In genomic region chr2:232334885-232335205, GRCh38 we compare ENCODE assay signal across 10 cellular contexts. TPM values are rescaled to one million over a fixed set of nuclear protein-coding genes. Genes with fewer than 3 reads are reported as not detected.
A peak's percentile ranks its signal among the peaks of the same experiment; 100 is the strongest.
DNase-seq lines count a peak whose midpoint lies in the region; ATAC-seq and TF ChIP-seq lines count a peak whose summit lies in the region.
"Not testable (repeated sequence)": the region's sequence is repeated elsewhere in the genome, so short reads cannot be mapped to it uniquely, and the experiment has no call there.
"Had no signal": no experiment of that assay in that cellular context is flagged by ENCODE, and none has a peak within 500 bp of the region (broad histone marks: within the 10 kb centered on the region; RNA-seq: fewer than 3 reads in every experiment).

No MANE protein-coding gene starts in this region.

- CTCF ChIA-PET in activated CD8-positive, alpha-beta memory T cell treated with anti-CD3 and anti-CD28 coated beads, Interleukin-2, amount 10 ng/mL, durations not matched to agents 7 days and 5 days (lab: Charles Lee), result interaction anchor here (1.1 to 3.7 kb wide), 5 partner anchors 13 to 104 kb away, joined by 3 to 16 read pairs (median 7); no protein-coding TSS in a partner anchor

- H3K36me3 Mint-ChIP-seq in activated CD8-positive, alpha-beta memory T cell treated with anti-CD3 and anti-CD28 coated beads, Interleukin-2, amount 10 ng/mL, durations not matched to agents 7 days and 5 days, result not testable (repeated sequence)

- not testable (repeated sequence) for H3K27ac ChIP-seq in upper lobe of right lung

- not testable (repeated sequence) for H3K4me1 Mint-ChIP-seq in activated CD8-positive, alpha-beta memory T cell treated with anti-CD3 and anti-CD28 coated beads, Interleukin-2, amount 10 ng/mL, durations not matched to agents 7 days and 5 days

- ATAC-seq in activated CD8-positive, alpha-beta memory T cell treated with anti-CD3 and anti-CD28 coated beads, Interleukin-2, amount 10 ng/mL, durations not matched to agents 7 days and 5 days; Right ventricle myocardium inferior; sciatic nerve; upper lobe of right lung: not testable (repeated sequence)

- peak; percentile 15 for DNase-seq in activated CD8-positive, alpha-beta memory T cell treated with anti-CD3 and anti-CD28 coated beads, Interleukin-2, amount 10 ng/mL, durations not matched to agents 7 days and 5 days
- DNase-seq in activated gamma-delta T cell treated with Interleukin-2 at 50 U/mL for 16 hours (peak; percentile 0), Right ventricle myocardium inferior (ENCODE audit: missing footprints) (peak; percentile 6), mesenteric fat pad (ENCODE audit: low spot score) (peak; percentile 82), sciatic nerve (ENCODE audit: low spot score) (peak; percentile 5), upper lobe of right lung (peak; percentile 42)

- not testable (repeated sequence) for H3K4me3 Mint-ChIP-seq in activated CD8-positive, alpha-beta memory T cell treated with anti-CD3 and anti-CD28 coated beads, Interleukin-2, amount 10 ng/mL, durations not matched to agents 7 days and 5 days

- intact Hi-C loops in Right ventricle myocardium inferior (cut with DNase I); sciatic nerve (cut with DNase I); upper lobe of right lung (cut with DNase I): not testable (repeated sequence)

- H3K27me3 ChIP-seq in upper lobe of right lung, result not testable (repeated sequence)

- H3K27ac Mint-ChIP-seq in activated CD8-positive, alpha-beta memory T cell treated with anti-CD3 and anti-CD28 coated beads, Interleukin-2, amount 10 ng/mL, durations not matched to agents 7 days and 5 days, result not testable (repeated sequence)

- H3K4me3 ChIP-seq in upper lobe of right lung, result not testable (repeated sequence)

- H3K9me3 ChIP-seq in upper lobe of right lung, result not testable (repeated sequence)

- H3K27me3 Mint-ChIP-seq in activated CD8-positive, alpha-beta memory T cell treated with anti-CD3 and anti-CD28 coated beads, Interleukin-2, amount 10 ng/mL, durations not matched to agents 7 days and 5 days, result not testable (repeated sequence)

- not testable (repeated sequence) for TF ChIP-seq CTCF in upper lobe of right lung (IDR thresholded peaks at IDR 0.05)

- H3K9me3 Mint-ChIP-seq in activated CD8-positive, alpha-beta memory T cell treated with anti-CD3 and anti-CD28 coated beads, Interleukin-2, amount 10 ng/mL, durations not matched to agents 7 days and 5 days (ENCODE audit: low read depth), result not testable (repeated sequence)

- not testable (repeated sequence) for H3K36me3 ChIP-seq in upper lobe of right lung

- H3K4me1 ChIP-seq in upper lobe of right lung, result not testable (repeated sequence)

RNA-seq across cellular contexts. Expression of gene ALPP, which starts 43.7 kb away (rescaled TPM):
- total RNA-seq in activated CD8-positive, alpha-beta memory T cell treated with anti-CD3 and anti-CD28 coated beads, Interleukin-2, amount 10 ng/mL, durations not matched to agents 7 days and 5 days, result not detected
- not detected for total RNA-seq in Right ventricle myocardium inferior
- not detected for total RNA-seq in mesenteric fat pad
- not detected for total RNA-seq in sciatic nerve
- total RNA-seq in upper lobe of right lung, result 9.5 TPM
- total RNA-seq: A673; Calu3; CD4-positive, alpha-beta memory T cell; Daoy had no signal

Comparison
In these comparisons a context has a peak if more than half of its experiments do, and no peak if none do; other contexts are left out.
1. DNase-seq: peak in every context shown above with its lines; median percentile 82 in mesenteric fat pad; 42 in upper lobe of right lung; 15 in activated CD8-positive, alpha-beta memory T cell treated with anti-CD3 and anti-CD28 coated beads, Interleukin-2, amount 10 ng/mL, durations not matched to agents 7 days and 5 days; 6 in Right ventricle myocardium inferior; 5 in sciatic nerve; 0 in activated gamma-delta T cell treated with Interleukin-2 at 50 U/mL for 16 hours.
2. RNA of gene ALPP, which starts 43.7 kb away (total RNA-seq): 9.5 TPM in upper lobe of right lung (single experiment); not detected in activated CD8-positive, alpha-beta memory T cell treated with anti-CD3 and anti-CD28 coated beads, Interleukin-2, amount 10 ng/mL, durations not matched to agents 7 days and 5 days, not detected in Right ventricle myocardium inferior (single experiment), not detected in mesenteric fat pad (single experiment) and not detected in sciatic nerve (single experiment); every median in the first group is over 10 times any median in the second.